Comparison of ENCODE assay signal across 8 cellular contexts in genomic region chr19:12956446-12957388, GRCh38.
A peak's percentile ranks its signal among the peaks of the same experiment; 100 is the strongest.
DNase-seq lines count a peak whose midpoint lies in the region; ATAC-seq and TF ChIP-seq lines count a peak whose summit lies in the region.

Gene GADD45GIP1 (minus strand): TSS chr19:12957223. CDS start chr19:12957212, 11 bp downstream.

- peak within 1 kb of the TSS; percentile 97 for H3K27ac Mint-ChIP-seq in nephron progenitor cell
- H3K27ac Mint-ChIP-seq in stimulated activated naive CD8-positive, alpha-beta T cell treated with anti-CD3 and anti-CD28 coated beads, Interleukin-15, amount 100 ng/mL, for 72 hours, result peak within 1 kb of the TSS; percentile 95 to 97

- H3K36me3 Mint-ChIP-seq in nephron progenitor cell (ENCODE audit: low read depth), result peaks cover 14% of the 10 kb centered on the region

- peaks cover 7% of the 10 kb centered on the region for H3K27me3 Mint-ChIP-seq in nephron progenitor cell (ENCODE audit: low read depth, poor library complexity)
- H3K27me3 Mint-ChIP-seq in stimulated activated naive CD8-positive, alpha-beta T cell treated with anti-CD3 and anti-CD28 coated beads, Interleukin-15, amount 100 ng/mL, for 72 hours, result no peaks in the 10 kb centered on the region

- H3K9me3 Mint-ChIP-seq in nephron progenitor cell, result peaks cover 8% of the 10 kb centered on the region
- H3K9me3 Mint-ChIP-seq in stimulated activated naive CD8-positive, alpha-beta T cell treated with anti-CD3 and anti-CD28 coated beads, Interleukin-15, amount 100 ng/mL, for 72 hours, result no peaks in the 10 kb centered on the region

- TF ChIP-seq CTCF in nephron progenitor cell (IDR thresholded peaks at IDR 0.05), result no peak

- DNase-seq in AML-193 (lab: John Stamatoyannopoulos, UW), result peak; percentile 40 to 45
- peak; percentile 66 for DNase-seq in HuH-7 (ENCODE audit: low spot score)
- DNase-seq in SHP77 (lab: John Stamatoyannopoulos, UW), result peak; percentile 70 to 85
- peak; percentile 94 for DNase-seq in activated effector memory CD4-positive, alpha-beta T cell treated with anti-CD3 and anti-CD28 coated beads, Interleukin-2, amount 50 U/mL, for 16 hours
- DNase-seq in fibroblast of the conjunctiva (ENCODE audit: low read depth), result peak; percentile 55
- DNase-seq in nephron progenitor cell, result peak; percentile 76
- DNase-seq in stimulated activated naive CD8-positive, alpha-beta T cell treated with anti-CD3 and anti-CD28 coated beads, Interleukin-15, amount 100 ng/mL, for 72 hours, result peak; percentile 86 to 90

- H3K4me1 Mint-ChIP-seq in nephron progenitor cell, result peaks cover 27% of the 10 kb centered on the region
- peaks cover 46% of the 10 kb centered on the region for H3K4me1 Mint-ChIP-seq in stimulated activated naive CD8-positive, alpha-beta T cell treated with anti-CD3 and anti-CD28 coated beads, Interleukin-15, amount 100 ng/mL, for 72 hours

- peak; percentile 51 for ATAC-seq in GM19043 (IDR thresholded peaks at IDR 0.05; ENCODE audit: low read depth, unreplicated experiment)
- ATAC-seq in stimulated activated naive CD8-positive, alpha-beta T cell treated with anti-CD3 and anti-CD28 coated beads, Interleukin-15, amount 100 ng/mL, for 72 hours, result peak; percentile 96

- peak within 1 kb of the TSS; percentile 88 for H3K4me3 Mint-ChIP-seq in nephron progenitor cell
- peak within 1 kb of the TSS; percentile 71 to 85 for H3K4me3 Mint-ChIP-seq in stimulated activated naive CD8-positive, alpha-beta T cell treated with anti-CD3 and anti-CD28 coated beads, Interleukin-15, amount 100 ng/mL, for 72 hours

Comparison
In these comparisons a context has a peak if more than half of its experiments do, and no peak if none do; other contexts are left out.
1. Peak in every context shown above with its lines: DNase-seq and ATAC-seq.
2. DNase-seq: peak in every context shown above with its lines; median percentile 94 in activated effector memory CD4-positive, alpha-beta T cell treated with anti-CD3 and anti-CD28 coated beads, Interleukin-2, amount 50 U/mL, for 16 hours; 88 in stimulated activated naive CD8-positive, alpha-beta T cell treated with anti-CD3 and anti-CD28 coated beads, Interleukin-15, amount 100 ng/mL, for 72 hours; 78 in SHP77; 76 in nephron progenitor cell; 66 in HuH-7; 55 in fibroblast of the conjunctiva; 42 in AML-193.